8 cellular contexts compared by ENCODE assay signal in genomic region chr18:14458009-14458945, GRCh38.
DNase-seq lines count a peak whose midpoint lies in the region; ATAC-seq and TF ChIP-seq lines count a peak whose summit lies in the region.
"Not testable (repeated sequence)": the region's sequence is repeated elsewhere in the genome, so short reads cannot be mapped to it uniquely, and the experiment has no call there.

No MANE protein-coding gene starts in this region.

- H2AFZ ChIP-seq in OCI-LY1 (ENCODE audit: low read length); osteoblast (ENCODE audit: low read length): not testable (repeated sequence)

- CTCF ChIA-PET in activated CD4-positive, alpha-beta memory T cell treated with anti-CD3 and anti-CD28 coated beads, Interleukin-2, amount 10 ng/mL, durations not matched to agents 7 days and 5 days (lab: Charles Lee), result interaction anchor here (1.1 kb wide), 1 partner anchor 42 kb away, joined by 4 read pairs; no protein-coding TSS in a partner anchor

- H3K4me1 Mint-ChIP-seq in activated CD4-positive, alpha-beta memory T cell treated with anti-CD3 and anti-CD28 coated beads, Interleukin-2, amount 10 ng/mL, durations not matched to agents 7 days and 5 days; activated naive CD8-positive, alpha-beta T cell treated with anti-CD3 and anti-CD28 coated beads for 36 hours: not testable (repeated sequence)

- peak overlapping the region; percentile 65 for H3K4me2 ChIP-seq in OCI-LY1 (ENCODE audit: low read length)
- H3K4me2 ChIP-seq in osteoblast (ENCODE audit: insufficient read depth, low read length), result not testable (repeated sequence)

- peak overlapping the region; percentile 61 for H3K4me3 Mint-ChIP-seq in activated CD4-positive, alpha-beta memory T cell treated with anti-CD3 and anti-CD28 coated beads, Interleukin-2, amount 10 ng/mL, durations not matched to agents 7 days and 5 days
- H3K4me3 Mint-ChIP-seq in activated naive CD8-positive, alpha-beta T cell treated with anti-CD3 and anti-CD28 coated beads for 36 hours, result peak overlapping the region; percentile 68

- H3K79me2 ChIP-seq in OCI-LY1 (ENCODE audit: insufficient read depth, low read length); osteoblast (ENCODE audit: insufficient read depth, low read length): not testable (repeated sequence)

- not testable (repeated sequence) for ATAC-seq in Right ventricle myocardium superior (ENCODE audit: poor library complexity)

- H3K9me3 ChIP-seq in OCI-LY1 (ENCODE audit: low read length); osteoblast (ENCODE audit: low read depth, low read length): not testable (repeated sequence)

- not testable (repeated sequence) for H4K20me1 ChIP-seq in OCI-LY1 (ENCODE audit: insufficient read depth, low read length); osteoblast (ENCODE audit: insufficient read depth, low read length)

- not testable (repeated sequence) for H3F3A ChIP-seq in OCI-LY1 (ENCODE audit: insufficient read depth, low read length)

- intact Hi-C loops in Right ventricle myocardium superior (cut with DNase I), result not testable (repeated sequence)

- DNase-seq in GM06990 (ENCODE audit: extremely low read depth, insufficient read length); osteoblast (ENCODE audit: insufficient read length, low spot score, missing footprints): not testable (repeated sequence)
- peak; percentile 79 for DNase-seq in activated CD4-positive, alpha-beta memory T cell treated with anti-CD3 and anti-CD28 coated beads, Interleukin-2, amount 10 ng/mL, durations not matched to agents 7 days and 5 days
- DNase-seq in activated naive CD8-positive, alpha-beta T cell treated with anti-CD3 and anti-CD28 coated beads for 36 hours, result peak; percentile 75
- peak; percentile 75 for DNase-seq in Right ventricle myocardium superior
- DNase-seq in stimulated activated CD8-positive, alpha-beta memory T cell treated with anti-CD3 and anti-CD28 coated beads, Interleukin-12 subunit alpha, Interleukin-12 subunit beta, amount 100 ng/mL, for 1 hour (ENCODE audit: low read depth), result peak; percentile 48

- H3K36me3 Mint-ChIP-seq in activated CD4-positive, alpha-beta memory T cell treated with anti-CD3 and anti-CD28 coated beads, Interleukin-2, amount 10 ng/mL, durations not matched to agents 7 days and 5 days (ENCODE audit: low read depth); activated naive CD8-positive, alpha-beta T cell treated with anti-CD3 and anti-CD28 coated beads for 36 hours: not testable (repeated sequence)

- H3K27ac ChIP-seq in OCI-LY1 (ENCODE audit: low read depth, low read length, poor library complexity, severe bottlenecking); osteoblast (ENCODE audit: low read depth, low read length); urinary bladder (ENCODE audit: low read depth): not testable (repeated sequence)

- H3K27me3 Mint-ChIP-seq in activated CD4-positive, alpha-beta memory T cell treated with anti-CD3 and anti-CD28 coated beads, Interleukin-2, amount 10 ng/mL, durations not matched to agents 7 days and 5 days; activated naive CD8-positive, alpha-beta T cell treated with anti-CD3 and anti-CD28 coated beads for 36 hours: not testable (repeated sequence)

- H3K4me3 ChIP-seq in GM06990 (replicated peaks; ENCODE audit: low read depth, low read length) (peak overlapping the region; percentile 6; the same call in 1 of the 2 replicates), OCI-LY1 (ENCODE audit: low read depth, low read length, poor library complexity, severe bottlenecking) (peak overlapping the region; percentile 56), urinary bladder (ENCODE audit: low read depth, low read length) (peak overlapping the region; percentile 25)
- not testable (repeated sequence) for H3K4me3 ChIP-seq in osteoblast (ENCODE audit: insufficient read depth, low read length)

- H3K9ac ChIP-seq in OCI-LY1 (ENCODE audit: low read length), result peak overlapping the region; percentile 37; the same call in 1 of the 2 replicates

- TF ChIP-seq CTCF in GM06990 (IDR thresholded peaks at IDR 0.05; ENCODE audit: insufficient read depth, low read length, poor library complexity, severe bottlenecking) (peak; percentile 50), OCI-LY1 (IDR thresholded peaks at IDR 0.05; ENCODE audit: low read length) (peak; percentile 54), osteoblast (IDR thresholded peaks at IDR 0.05; ENCODE audit: extremely low read depth, low read depth, low read length) (peak; percentile 10)

- H3K36me3 ChIP-seq in GM06990 (ENCODE audit: control insufficient read depth, insufficient read depth, low read length); OCI-LY1 (ENCODE audit: insufficient read depth, low read length); osteoblast (ENCODE audit: insufficient read depth, low read length); urinary bladder (ENCODE audit: insufficient read depth): not testable (repeated sequence)

- 13% methylated on average over 56 of the region's 62 CpGs for WGBS in urinary bladder

- not testable (repeated sequence) for H3K4me1 ChIP-seq in OCI-LY1 (ENCODE audit: insufficient read depth, low read length, severe bottlenecking); osteoblast (ENCODE audit: insufficient read depth, low read length); urinary bladder (ENCODE audit: insufficient read depth)

- not testable (repeated sequence) for H3K27ac Mint-ChIP-seq in activated CD4-positive, alpha-beta memory T cell treated with anti-CD3 and anti-CD28 coated beads, Interleukin-2, amount 10 ng/mL, durations not matched to agents 7 days and 5 days; activated naive CD8-positive, alpha-beta T cell treated with anti-CD3 and anti-CD28 coated beads for 36 hours

- H3K27me3 ChIP-seq in GM06990 (replicated peaks; ENCODE audit: control insufficient read depth, insufficient read depth, low read length); OCI-LY1 (ENCODE audit: insufficient read depth, low read length); osteoblast (ENCODE audit: insufficient read depth, low read length): not testable (repeated sequence)

- not testable (repeated sequence) for H3K9me3 Mint-ChIP-seq in activated CD4-positive, alpha-beta memory T cell treated with anti-CD3 and anti-CD28 coated beads, Interleukin-2, amount 10 ng/mL, durations not matched to agents 7 days and 5 days; activated naive CD8-positive, alpha-beta T cell treated with anti-CD3 and anti-CD28 coated beads for 36 hours

- POLR2A ChIA-PET in activated CD4-positive, alpha-beta memory T cell treated with anti-CD3 and anti-CD28 coated beads, Interleukin-2, amount 10 ng/mL, durations not matched to agents 7 days and 5 days (lab: Charles Lee), result not testable (repeated sequence)

- H3K9me2 ChIP-seq in OCI-LY1 (ENCODE audit: low read depth, low read length), result not testable (repeated sequence)
